Comparison of ENCODE assay signal across 35 cellular contexts in genomic region chr20:53122853-53123252, GRCh38.
"Had no signal": no experiment of that assay in that cellular context is flagged by ENCODE, and none has a peak within 500 bp of the region (broad histone marks: within the 10 kb centered on the region; RNA-seq: fewer than 3 reads in every experiment).

No MANE protein-coding gene starts in this region.

- H3K36me3 Mint-ChIP-seq: activated naive CD8-positive, alpha-beta T cell treated with anti-CD3 and anti-CD28 coated beads for 36 hours; T-cell had no signal

- H3K4me3 Mint-ChIP-seq: activated B cell treated with CpG ODN at 0.5 μM for 24 hours; activated CD8-positive, alpha-beta T cell treated with anti-CD3 and anti-CD28 coated beads for 36 hours; activated naive CD4-positive, alpha-beta T cell treated with anti-CD3 and anti-CD28 coated beads for 36 hours; activated naive CD8-positive, alpha-beta T cell treated with anti-CD3 and anti-CD28 coated beads for 36 hours; activated T-cell treated with anti-CD3 and anti-CD28 coated beads, Interleukin-2, amount 50 U/mL, for 24 hours; activated T-helper 1 cell treated with anti-CD3 and anti-CD28 coated beads, Interleukin-12 subunit alpha, Interleukin-12 subunit beta, Interleukin-2, Interleukin-4 antibody, amounts not matched to agents 30 ng/mL and 10 ng/mL and 1 ng/mL, durations not matched to agents 14 hours and 24 hours and 36 hours; central memory CD8-positive, alpha-beta T cell; T-cell had no signal

- H3K4me2 ChIP-seq: KMS-11, PC-9 had no signal

- DNase-seq: activated B cell treated with CpG ODN at 0.5 μM for 24 hours; activated CD4-positive, alpha-beta T cell treated with anti-CD3 and anti-CD28 coated beads for 1 hour; activated CD4-positive, alpha-beta T cell treated with anti-CD3 and anti-CD28 coated beads for 48 hours; activated CD4-positive, alpha-beta T cell treated with anti-CD3 and anti-CD28 coated beads, Interleukin-2, amount 50 U/mL, for 4 hours; activated CD8-positive, alpha-beta T cell treated with anti-CD3 and anti-CD28 coated beads for 36 hours; activated gamma-delta T cell treated with Interleukin-2 at 50 U/mL for 16 hours; activated naive CD4-positive, alpha-beta T cell treated with anti-CD3 and anti-CD28 coated beads for 36 hours; activated naive CD8-positive, alpha-beta T cell treated with anti-CD3 and anti-CD28 coated beads for 36 hours; activated T-cell treated with anti-CD3 and anti-CD28 coated beads, Interleukin-2, amount 50 U/mL, for 24 hours; amniotic stem cell; aorta; brain microvascular endothelial cell; NCI-H1092 treated with DMSO at 0.1 percent for 48 hours; NCI-H1417; NCI-H146; NCI-H187; NCI-H2029 treated with DMSO at 0.1 percent for 48 hours; NCI-H2107; NCI-H2171; NCI-H510A; NCI-H526; NCI-H748 treated with DMSO at 0.1 percent for 48 hours; NK-92 treated with Interleukin-12 subunit alpha and Interleukin-12 subunit beta, amount 100 ng/mL, for 24 hours; PC-9; SIG-M5; T-cell; T-helper 2 cell; T-helper 9 cell had no signal

- H3K36me3 ChIP-seq: brain microvascular endothelial cell, cardiac muscle cell had no signal

- H3K9me3 Mint-ChIP-seq: activated B cell treated with CpG ODN at 0.5 μM for 24 hours; activated CD8-positive, alpha-beta T cell treated with anti-CD3 and anti-CD28 coated beads for 36 hours; activated naive CD4-positive, alpha-beta T cell treated with anti-CD3 and anti-CD28 coated beads for 36 hours; activated naive CD8-positive, alpha-beta T cell treated with anti-CD3 and anti-CD28 coated beads for 36 hours; activated T-cell treated with anti-CD3 and anti-CD28 coated beads, Interleukin-2, amount 50 U/mL, for 24 hours; activated T-helper 1 cell treated with anti-CD3 and anti-CD28 coated beads, Interleukin-12 subunit alpha, Interleukin-12 subunit beta, Interleukin-2, Interleukin-4 antibody, amounts not matched to agents 30 ng/mL and 10 ng/mL and 1 ng/mL, durations not matched to agents 14 hours and 24 hours and 36 hours; central memory CD8-positive, alpha-beta T cell; T-cell had no signal

- H3K27ac ChIP-seq: brain microvascular endothelial cell, cardiac muscle cell, KMS-11, PC-9, RWPE1, VCaP had no signal

- H3K27me3 Mint-ChIP-seq: activated T-cell treated with anti-CD3 and anti-CD28 coated beads, Interleukin-2, amount 50 U/mL, for 24 hours had no signal

- ATAC-seq: activated CD8-positive, alpha-beta T cell treated with anti-CD3 and anti-CD28 coated beads for 36 hours; SK-N-SH treated with all-trans-retinoic acid at 6 μM for 48 hours; T-cell had no signal

- H3K27me3 ChIP-seq: brain microvascular endothelial cell, cardiac muscle cell had no signal

- H2AFZ ChIP-seq: PC-9 had no signal

- H3K4me1 Mint-ChIP-seq: activated naive CD8-positive, alpha-beta T cell treated with anti-CD3 and anti-CD28 coated beads for 36 hours; central memory CD8-positive, alpha-beta T cell had no signal

- H3K4me3 ChIP-seq: cardiac muscle cell, PC-9 had no signal

- H3K27ac Mint-ChIP-seq: activated B cell treated with CpG ODN at 0.5 μM for 24 hours; activated CD8-positive, alpha-beta T cell treated with anti-CD3 and anti-CD28 coated beads for 36 hours; activated naive CD4-positive, alpha-beta T cell treated with anti-CD3 and anti-CD28 coated beads for 36 hours; activated naive CD8-positive, alpha-beta T cell treated with anti-CD3 and anti-CD28 coated beads for 36 hours; activated T-cell treated with anti-CD3 and anti-CD28 coated beads, Interleukin-2, amount 50 U/mL, for 24 hours; activated T-helper 1 cell treated with anti-CD3 and anti-CD28 coated beads, Interleukin-12 subunit alpha, Interleukin-12 subunit beta, Interleukin-2, Interleukin-4 antibody, amounts not matched to agents 30 ng/mL and 10 ng/mL and 1 ng/mL, durations not matched to agents 14 hours and 24 hours and 36 hours had no signal
